ENCODE assay signal across 2 cellular contexts in the genomic region with DNA sequence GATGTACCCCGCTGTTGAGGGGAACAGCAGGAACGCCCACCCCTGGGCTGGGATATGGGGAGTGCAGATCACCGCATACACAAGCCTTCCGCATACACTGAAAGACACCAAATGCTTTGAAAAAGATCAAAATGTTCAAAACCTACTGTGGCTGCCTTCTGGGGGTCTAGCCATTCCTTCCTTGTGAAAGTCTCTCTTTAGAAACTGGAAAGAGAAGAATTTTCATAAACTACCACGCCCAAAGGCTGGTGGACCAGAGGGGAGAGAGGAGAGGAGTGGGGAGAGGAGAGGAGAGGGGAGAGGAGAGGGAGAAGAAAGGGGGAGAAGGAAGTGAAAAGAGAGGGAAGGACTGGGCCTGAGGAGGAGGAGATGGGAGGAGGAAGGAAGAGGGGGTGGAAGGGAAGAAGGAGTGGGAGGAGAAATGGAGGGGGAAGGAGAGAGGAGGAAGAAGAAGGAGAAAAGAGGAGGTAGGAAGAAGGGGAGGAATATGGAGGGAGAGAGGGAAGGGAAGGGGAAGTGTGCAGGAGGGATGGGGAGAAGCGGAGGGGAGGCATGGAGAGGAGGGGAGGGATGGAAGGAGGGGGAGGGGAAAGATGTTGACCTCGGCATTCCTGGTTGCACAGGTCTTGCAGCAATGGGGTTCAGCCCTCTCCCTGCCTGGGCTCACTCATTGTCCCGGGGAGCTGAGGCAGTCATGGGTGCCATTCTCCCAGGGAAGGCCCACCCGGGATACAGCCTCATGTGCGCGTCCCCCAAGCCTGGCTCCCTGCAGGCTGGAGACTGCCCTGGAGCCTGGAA.
TF ChIP-seq lines count a peak whose summit lies in the region.

No MANE protein-coding gene starts in this region.

TF ChIP-seq in HEK293, 187 proteins besides CTCF, POLR2A, EP300 and RAD21:
- TF ChIP-seq ZNF398 (tag by site-specific recombination; IDR thresholded peaks at IDR 0.05) = peak; percentile 74
- no peak for TF ChIP-seq ZNF707 (tag by site-specific recombination; IDR thresholded peaks at IDR 0.05)
- TF ChIP-seq ZFHX2 (tag by site-specific recombination; conservative IDR thresholded peaks at IDR 0.05) = peak; percentile 67
- TF ChIP-seq SP2 (tag by site-specific recombination; IDR thresholded peaks at IDR 0.05) = no peak
- TF ChIP-seq EGR2 (tag by site-specific recombination; IDR thresholded peaks at IDR 0.05; ENCODE audit: low read depth) = peak; percentile 87
- TF ChIP-seq ZNF366 (tag by site-specific recombination; conservative IDR thresholded peaks at IDR 0.05) = peak; percentile 53; the same call in 1 of the 2 replicates
- no peak for TF ChIP-seq REPIN1 (tag by site-specific recombination; IDR thresholded peaks at IDR 0.05; ENCODE audit: low read depth)
- TF ChIP-seq, protein P1, sequence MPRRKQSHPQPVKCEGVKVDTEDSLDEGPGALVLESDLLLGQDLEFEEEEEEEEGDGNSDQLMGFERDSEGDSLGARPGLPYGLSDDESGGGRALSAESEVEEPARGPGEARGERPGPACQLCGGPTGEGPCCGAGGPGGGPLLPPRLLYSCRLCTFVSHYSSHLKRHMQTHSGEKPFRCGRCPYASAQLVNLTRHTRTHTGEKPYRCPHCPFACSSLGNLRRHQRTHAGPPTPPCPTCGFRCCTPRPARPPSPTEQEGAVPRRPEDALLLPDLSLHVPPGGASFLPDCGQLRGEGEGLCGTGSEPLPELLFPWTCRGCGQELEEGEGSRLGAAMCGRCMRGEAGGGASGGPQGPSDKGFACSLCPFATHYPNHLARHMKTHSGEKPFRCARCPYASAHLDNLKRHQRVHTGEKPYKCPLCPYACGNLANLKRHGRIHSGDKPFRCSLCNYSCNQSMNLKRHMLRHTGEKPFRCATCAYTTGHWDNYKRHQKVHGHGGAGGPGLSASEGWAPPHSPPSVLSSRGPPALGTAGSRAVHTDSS (tag by site-specific recombination; IDR thresholded peaks at IDR 0.05) = no peak
- TF ChIP-seq ZNF214 (tag by site-specific recombination; IDR thresholded peaks at IDR 0.05; ENCODE audit: borderline replicate concordance) = no peak
- no peak for TF ChIP-seq ZNF311 (tag by site-specific recombination; IDR thresholded peaks at IDR 0.05; ENCODE audit: borderline replicate concordance)
- no peak for TF ChIP-seq ZNF629 (tag by site-specific recombination; IDR thresholded peaks at IDR 0.05)

TF ChIP-seq in H1, 55 proteins besides CTCF, POLR2A, EP300 and RAD21:
- TF ChIP-seq HDAC2 (IDR thresholded peaks at IDR 0.05; ENCODE audit: borderline replicate concordance in 1 of 2, low read depth in 2 of 2, low read length in 2 of 2) (no peak), CHD1 (IDR thresholded peaks at IDR 0.05; ENCODE audit: low read depth, low read length) (no peak), TAF7 (optimal IDR thresholded peaks at IDR 0.05; ENCODE audit: borderline replicate concordance, low read depth, low read length) (no peak), SIX5 (IDR thresholded peaks at IDR 0.05; ENCODE audit: low read depth, low read length) (no peak), SIRT6 (IDR thresholded peaks at IDR 0.05; ENCODE audit: low read length) (no peak), KDM1A (IDR thresholded peaks at IDR 0.05; ENCODE audit: borderline replicate concordance, low read length) (0 out of 2 replicates have a peak, but pooled peaks have one; percentile 10), KDM4A (IDR thresholded peaks at IDR 0.05; ENCODE audit: low read depth, low read length, severe bottlenecking) (peak; percentile 26), TEAD4 (IDR thresholded peaks at IDR 0.05; ENCODE audit: low read depth, low read length) (peak; percentile 34; the same call in 1 of the 2 replicates), SIN3A (conservative IDR thresholded peaks at IDR 0.05 in 1 of 2, IDR thresholded peaks at IDR 0.05 in 1 of 2; ENCODE audit: low read depth in 1 of 2, low read length in 2 of 2) (no peak), CTBP2 (IDR thresholded peaks at IDR 0.05; ENCODE audit: borderline replicate concordance, insufficient read depth, insufficient read length, low read length) (peak; percentile 93), RNF2 (IDR thresholded peaks at IDR 0.05; ENCODE audit: borderline replicate concordance, low read depth, low read length, missing control alignments, poor library complexity, severe bottlenecking) (peak; percentile 30), SUZ12 (IDR thresholded peaks at IDR 0.05; ENCODE audit: low read length) (0 out of 2 replicates have a peak, but pooled peaks have one; percentile 4), SP4 (IDR thresholded peaks at IDR 0.05; ENCODE audit: low read length) (no peak)
